8 cellular contexts compared by ENCODE assay signal in genomic region chr19:48965033-48965805, GRCh38. TPM values are rescaled to one million over a fixed set of nuclear protein-coding genes. Genes with fewer than 3 reads are reported as not detected.
DNase-seq lines count a peak whose midpoint lies in the region; ATAC-seq and TF ChIP-seq lines count a peak whose summit lies in the region.

Gene FTL, plus strand, starts transcription at chr19:48965309. Its CDS starts 199 bp downstream, at chr19:48965508.

- ATAC-seq in HG02759 (IDR thresholded peaks at IDR 0.05; ENCODE audit: unreplicated experiment) (peak; percentile 73), Right ventricle myocardium inferior (peak; percentile 89)
- peak; percentile 59 for ATAC-seq in activated naive CD8-positive, alpha-beta T cell treated with anti-CD3 and anti-CD28 coated beads, Interleukin-2, amount 50 U/mL, for 24 hours

- H3K27ac Mint-ChIP-seq in activated naive CD8-positive, alpha-beta T cell treated with anti-CD3 and anti-CD28 coated beads, Interleukin-2, amount 50 U/mL, for 24 hours: peak within 1 kb of the TSS; percentile 98

- peak within 1 kb of the TSS; percentile 86 for H3K9ac ChIP-seq in parathyroid adenoma

- H3K9me3 ChIP-seq in parathyroid adenoma (ENCODE audit: control insufficient read depth, low read length) (no peaks in the 10 kb centered on the region), tibial artery (no peaks in the 10 kb centered on the region)

- H3K4me2 ChIP-seq in parathyroid adenoma (ENCODE audit: low read length): peak within 1 kb of the TSS; percentile 100

- peaks cover 62% of the 10 kb centered on the region for H3K4me1 Mint-ChIP-seq in activated naive CD8-positive, alpha-beta T cell treated with anti-CD3 and anti-CD28 coated beads, Interleukin-2, amount 50 U/mL, for 24 hours

- H3K27me3 ChIP-seq in parathyroid adenoma (ENCODE audit: control insufficient read depth, insufficient read depth, low read length): no peaks in the 10 kb centered on the region
- H3K27me3 ChIP-seq in tibial artery: no peaks in the 10 kb centered on the region

- H3K4me1 ChIP-seq in parathyroid adenoma: peaks cover 35% of the 10 kb centered on the region
- peaks cover 0 to 61% (median 47%) of the 10 kb centered on the region in 4 donors for H3K4me1 ChIP-seq in tibial artery

- peak within 1 kb of the TSS; percentile 97 for H3K4me3 Mint-ChIP-seq in activated naive CD8-positive, alpha-beta T cell treated with anti-CD3 and anti-CD28 coated beads, Interleukin-2, amount 50 U/mL, for 24 hours

- H3K36me3 Mint-ChIP-seq in activated naive CD8-positive, alpha-beta T cell treated with anti-CD3 and anti-CD28 coated beads, Interleukin-2, amount 50 U/mL, for 24 hours (ENCODE audit: low read depth): peaks cover 40% of the 10 kb centered on the region

- no peaks in the 10 kb centered on the region for H3K9me3 Mint-ChIP-seq in activated naive CD8-positive, alpha-beta T cell treated with anti-CD3 and anti-CD28 coated beads, Interleukin-2, amount 50 U/mL, for 24 hours

- TF ChIP-seq CTCF in GM12864 (IDR thresholded peaks at IDR 0.05; ENCODE audit: low read depth, low read length, missing control alignments): no peak
- TF ChIP-seq CTCF in parathyroid adenoma (IDR thresholded peaks at IDR 0.05): no peak
- peak in 1 of 2 experiments; percentile 28 for TF ChIP-seq CTCF in tibial artery (IDR thresholded peaks at IDR 0.05)

- DNase-seq in GM12864 (ENCODE audit: low read depth): peak; percentile 89
- peak; percentile 22 for DNase-seq in NCI-H1417 treated with DMSO at 0.1 percent for 48 hours (lab: John Stamatoyannopoulos, UW)
- peak; percentile 72 for DNase-seq in T follicular helper cell (ENCODE audit: low read depth)
- peak; percentile 95 for DNase-seq in activated naive CD8-positive, alpha-beta T cell treated with anti-CD3 and anti-CD28 coated beads, Interleukin-2, amount 50 U/mL, for 24 hours
- peak; percentile 99 for DNase-seq in Right ventricle myocardium inferior (ENCODE audit: missing footprints)
- peak; percentile 98 to 99 for DNase-seq in tibial artery

- H3K36me3 ChIP-seq in parathyroid adenoma (ENCODE audit: control insufficient read depth, insufficient read depth, low read length): no peaks in the 10 kb centered on the region
- H3K36me3 ChIP-seq in tibial artery: peaks cover 32 to 49% (median 33%) of the 10 kb centered on the region in 3 donors

- H2AFZ ChIP-seq in parathyroid adenoma: peak within 1 kb of the TSS; percentile 59

- no peaks in the 10 kb centered on the region for H3K27me3 Mint-ChIP-seq in activated naive CD8-positive, alpha-beta T cell treated with anti-CD3 and anti-CD28 coated beads, Interleukin-2, amount 50 U/mL, for 24 hours

- H3K27ac ChIP-seq in parathyroid adenoma (peak within 1 kb of the TSS; percentile 93), tibial artery (peak within 1 kb of the TSS; percentile 88 to 97)

- H3K4me3 ChIP-seq in GM12864 (ENCODE audit: low read depth, low read length) (peak within 1 kb of the TSS; percentile 64), parathyroid adenoma (ENCODE audit: low read depth, low read length) (peak within 1 kb of the TSS; percentile 94), tibial artery (peak within 1 kb of the TSS; percentile 83 to 90)

- intact Hi-C loops in Right ventricle myocardium inferior (cut with DNase I): loop anchor here (2.0 kb wide), 2 partner anchors 28 to 92 kb away; partner anchors contain the start of genes GYS1, PPP1R15A and RUVBL2
- intact Hi-C loops in tibial artery (cut with DNase I; ENCODE audit: low total_unique reads): loop anchor here (10.0 kb wide), 1 partner anchor 90 kb away; the partner anchor contains the start of gene PPP1R15A

- H3K79me2 ChIP-seq in parathyroid adenoma: peaks cover 5% of the 10 kb centered on the region

RNA-seq across cellular contexts. Expression of gene FTL, which starts in this region (rescaled TPM):
- 1,007 TPM for total RNA-seq in Right ventricle myocardium inferior

Comparison
In these comparisons a context has a peak if more than half of its experiments do, and no peak if none do; other contexts are left out.
1. Peak in every context shown above with its lines: DNase-seq, ATAC-seq, H3K4me3 ChIP-seq and H3K27ac ChIP-seq.
2. DNase-seq: peak in every context shown above with its lines; median percentile 99 in Right ventricle myocardium inferior; 98 in tibial artery; 95 in activated naive CD8-positive, alpha-beta T cell treated with anti-CD3 and anti-CD28 coated beads, Interleukin-2, amount 50 U/mL, for 24 hours; 89 in GM12864; 72 in T follicular helper cell; 22 in NCI-H1417 treated with DMSO at 0.1 percent for 48 hours.